Comparison of ENCODE assay signal across 12 cellular contexts in genomic region chr10:75922435-75922834, GRCh38.
DNase-seq lines count a peak whose midpoint lies in the region; ATAC-seq and TF ChIP-seq lines count a peak whose summit lies in the region.
"Had no signal": no experiment of that assay in that cellular context is flagged by ENCODE, and none has a peak within 500 bp of the region (broad histone marks: within the 10 kb centered on the region; RNA-seq: fewer than 3 reads in every experiment).

No MANE protein-coding gene starts in this region.

- no peak for TF ChIP-seq EP300 in neural cell (conservative IDR thresholded peaks at IDR 0.05; ENCODE audit: poor library complexity, severe bottlenecking)

- DNase-seq in NCI-H146 treated with DMSO at 0.1 percent for 48 hours (lab: John Stamatoyannopoulos, UW; ENCODE audit: unreplicated experiment) (peak; percentile 16), DMS79 (lab: John Stamatoyannopoulos, UW) (no peak), NCI-H1694 treated with DMSO at 0.1 percent for 48 hours (lab: John Stamatoyannopoulos, UW) (no peak), medulla oblongata (ENCODE audit: extremely low spot score) (no peak)
- no peak for DNase-seq in stimulated activated CD4-positive, alpha-beta T cell treated with anti-CD3 and anti-CD28 coated beads, Interleukin-4, amount 100 ng/mL, for 1 hour
- DNase-seq: activated CD4-positive, alpha-beta T cell treated with anti-CD3 and anti-CD28 coated beads, Interleukin-2, amount 50 U/mL, for 4 hours; activated naive CD4-positive, alpha-beta T cell treated with Interleukin-2 at 50 U/mL for 16 hours; heart left ventricle had no signal

- TF ChIP-seq RAD21 in neural cell (conservative IDR thresholded peaks at IDR 0.05), result peak; percentile 44

- no peaks in the 10 kb centered on the region for H3K9me3 ChIP-seq in neural cell (ENCODE audit: low read length)
- H3K9me3 ChIP-seq: heart left ventricle had no signal

- H3K27ac ChIP-seq in C4-2B (no peak overlapping the region), neural cell (ENCODE audit: low read length) (peak overlapping the region; percentile 90)
- H3K27ac ChIP-seq: heart left ventricle had no signal

- H2AFZ ChIP-seq in neural cell (ENCODE audit: low read depth, low read length), result no peak overlapping the region

- no peaks in the 10 kb centered on the region for H3K9me2 ChIP-seq in neural cell (ENCODE audit: insufficient read depth, low read length)

- H3K9ac ChIP-seq in neural cell (ENCODE audit: low read length), result no peak overlapping the region

- no peak overlapping the region for H3K4me3 ChIP-seq in neural cell (ENCODE audit: low read length)
- H3K4me3 ChIP-seq: GM12878, heart left ventricle had no signal

- H3K4me2 ChIP-seq in neural cell (ENCODE audit: low read length), result no peak overlapping the region

- no peaks in the 10 kb centered on the region for H3K27me3 ChIP-seq in neural cell (ENCODE audit: insufficient read depth, low read depth, low read length)
- H3K27me3 ChIP-seq: heart left ventricle had no signal

- peaks cover 2% of the 10 kb centered on the region for H3F3A ChIP-seq in neural cell (ENCODE audit: insufficient read depth, low read length, poor library complexity, severe bottlenecking)

- no peaks in the 10 kb centered on the region for H4K20me1 ChIP-seq in neural cell (ENCODE audit: insufficient read depth)

- H3K79me2 ChIP-seq in neural cell (replicated peaks; ENCODE audit: insufficient read depth, low read length), result no peaks in the 10 kb centered on the region

- TF ChIP-seq CTCF in C4-2B (conservative IDR thresholded peaks at IDR 0.05) (peak; percentile 21), neural cell (IDR thresholded peaks at IDR 0.05; ENCODE audit: poor library complexity, severe bottlenecking) (peak; percentile 37)

- H3K36me3 ChIP-seq in neural cell (ENCODE audit: insufficient read depth, low read length), result no peaks in the 10 kb centered on the region
- H3K36me3 ChIP-seq: heart left ventricle had no signal

- peak; percentile 47 for ATAC-seq in esophagus mucosa
- ATAC-seq: GM12878, heart left ventricle had no signal

TF ChIP-seq in neural cell, 6 proteins besides CTCF, POLR2A, EP300 and RAD21:
- TF ChIP-seq REST (IDR thresholded peaks at IDR 0.05; ENCODE audit: borderline replicate concordance), result no peak
- TF ChIP-seq MXI1 (conservative IDR thresholded peaks at IDR 0.05; ENCODE audit: poor library complexity, severe bottlenecking), result no peak
- TF ChIP-seq EZH2 (IDR thresholded peaks at IDR 0.05; ENCODE audit: borderline replicate concordance, insufficient read depth, low read length, poor library complexity, severe bottlenecking), result no peak
- no peak for TF ChIP-seq SMC3 (conservative IDR thresholded peaks at IDR 0.05; ENCODE audit: poor library complexity)
- TF ChIP-seq TAF1 (IDR thresholded peaks at IDR 0.05; ENCODE audit: low read depth), result no peak
- TF ChIP-seq POLR2AphosphoS5 (IDR thresholded peaks at IDR 0.05), result no peak
